20 cellular contexts compared by ENCODE assay signal in genomic region chr12:128534906-128535305, GRCh38.
A peak's percentile ranks its signal among the peaks of the same experiment; 100 is the strongest.
DNase-seq lines count a peak whose midpoint lies in the region; ATAC-seq lines count a peak whose summit lies in the region.
"Had no signal": no experiment of that assay in that cellular context is flagged by ENCODE, and none has a peak within 500 bp of the region (broad histone marks: within the 10 kb centered on the region; RNA-seq: fewer than 3 reads in every experiment).

No MANE protein-coding gene starts in this region.

- intact Hi-C loops in activated T-helper 2 cell treated with anti-CD3 and anti-CD28 coated beads, Interferon-gamma antibody, Interleukin-2, Interleukin-4, amounts not matched to agents 10 μg/mL and 5 μg/mL and 100 μg/mL, durations not matched to agents 14 hours and 24 hours and 36 hours (cut with micrococcal nuclease) = no loop called here

- peaks cover 10 to 32% (median 14%) of the 10 kb centered on the region in 4 donors for H3K4me1 Mint-ChIP-seq in CD4-positive, CD25-positive, alpha-beta regulatory T cell
- no peaks in the 10 kb centered on the region for H3K4me1 Mint-ChIP-seq in activated T-helper 2 cell treated with anti-CD3 and anti-CD28 coated beads, Interferon-gamma antibody, Interleukin-2, Interleukin-4, amounts not matched to agents 10 μg/mL and 5 μg/mL and 100 μg/mL, durations not matched to agents 14 hours and 24 hours and 36 hours (ENCODE audit: low read depth)

- peak overlapping the region in 1 of 3 donors; percentile 72 for H3K27ac Mint-ChIP-seq in CD4-positive, CD25-positive, alpha-beta regulatory T cell
- H3K27ac Mint-ChIP-seq in activated T-helper 2 cell treated with anti-CD3 and anti-CD28 coated beads, Interferon-gamma antibody, Interleukin-2, Interleukin-4, amounts not matched to agents 10 μg/mL and 5 μg/mL and 100 μg/mL, durations not matched to agents 14 hours and 24 hours and 36 hours = no peak overlapping the region
- H3K27ac Mint-ChIP-seq: immature natural killer cell; T-helper 2 cell treated with Interferon-gamma antibody and Interleukin-4, amounts not matched to agents 5 μg/mL and 100 μg/mL, for 36 hours had no signal

- H3K4me3 Mint-ChIP-seq in CD4-positive, CD25-positive, alpha-beta regulatory T cell = peak overlapping the region; percentile 13 to 68 (median 39)
- H3K4me3 Mint-ChIP-seq in activated T-helper 2 cell treated with anti-CD3 and anti-CD28 coated beads, Interferon-gamma antibody, Interleukin-2, Interleukin-4, amounts not matched to agents 10 μg/mL and 5 μg/mL and 100 μg/mL, durations not matched to agents 14 hours and 24 hours and 36 hours (ENCODE audit: low read depth) = no peak overlapping the region
- H3K4me3 Mint-ChIP-seq: immature natural killer cell; T-helper 2 cell treated with Interferon-gamma antibody and Interleukin-4, amounts not matched to agents 5 μg/mL and 100 μg/mL, for 36 hours had no signal

- H3K4me1 ChIP-seq in CD4-positive, CD25-positive, alpha-beta regulatory T cell (ENCODE audit: control insufficient read depth, insufficient read depth, low read length, poor library complexity, severe bottlenecking) = peaks cover 8% of the 10 kb centered on the region
- H3K4me1 ChIP-seq: lower lobe of right lung, SJCRH30 had no signal

- H3K4me3 ChIP-seq in CD4-positive, CD25-positive, alpha-beta regulatory T cell (ENCODE audit: low read depth, low read length) = peak overlapping the region; percentile 10
- H3K4me3 ChIP-seq: lower lobe of right lung, SJCRH30 had no signal

- H3K27ac ChIP-seq in CD4-positive, CD25-positive, alpha-beta regulatory T cell (ENCODE audit: insufficient read depth, low read length, poor library complexity, severe bottlenecking) = no peak overlapping the region
- H3K27ac ChIP-seq: lower lobe of right lung, SJCRH30 had no signal

- peak in 2 of 3 donors; percentile 29 to 45 for DNase-seq in CD4-positive, CD25-positive, alpha-beta regulatory T cell
- peak; percentile 25 for DNase-seq in NCI-H69 (lab: John Stamatoyannopoulos, UW)
- no peak for DNase-seq in activated T-helper 2 cell treated with anti-CD3 and anti-CD28 coated beads, Interferon-gamma antibody, Interleukin-2, Interleukin-4, amounts not matched to agents 10 μg/mL and 5 μg/mL and 100 μg/mL, durations not matched to agents 14 hours and 24 hours and 36 hours (ENCODE audit: low spot score)
- DNase-seq in DMS153 (lab: John Stamatoyannopoulos, UW) = no peak
- DNase-seq in NK-92 (lab: John Stamatoyannopoulos, UW; ENCODE audit: unreplicated experiment) = no peak
- no peak for DNase-seq in NCI-H1694 (lab: John Stamatoyannopoulos, UW)
- DNase-seq: activated CD4-positive, CD25-positive, alpha-beta regulatory T cell treated with anti-CD3 and anti-CD28 coated beads, Interleukin-2, amount 50 U/mL, for 72 hours; activated effector memory CD4-positive, alpha-beta T cell treated with Interleukin-2 at 50 U/mL for 16 hours; amygdala; caudate nucleus; effector CD8-positive, alpha-beta T cell; immature natural killer cell; lower lobe of right lung; NCI-H187; NCI-H446; SJCRH30 had no signal

- H3K9me3 Mint-ChIP-seq in CD4-positive, CD25-positive, alpha-beta regulatory T cell = peaks cover 0 to 14% (median 0%) of the 10 kb centered on the region in 7 donors
- H3K9me3 Mint-ChIP-seq in activated T-helper 2 cell treated with anti-CD3 and anti-CD28 coated beads, Interferon-gamma antibody, Interleukin-2, Interleukin-4, amounts not matched to agents 10 μg/mL and 5 μg/mL and 100 μg/mL, durations not matched to agents 14 hours and 24 hours and 36 hours = peaks cover 5% of the 10 kb centered on the region
- H3K9me3 Mint-ChIP-seq: immature natural killer cell had no signal

- no peaks in the 10 kb centered on the region for H3K27me3 Mint-ChIP-seq in CD4-positive, CD25-positive, alpha-beta regulatory T cell
- no peaks in the 10 kb centered on the region for H3K27me3 Mint-ChIP-seq in activated T-helper 2 cell treated with anti-CD3 and anti-CD28 coated beads, Interferon-gamma antibody, Interleukin-2, Interleukin-4, amounts not matched to agents 10 μg/mL and 5 μg/mL and 100 μg/mL, durations not matched to agents 14 hours and 24 hours and 36 hours (ENCODE audit: low read depth)

- H3K36me3 ChIP-seq in CD4-positive, CD25-positive, alpha-beta regulatory T cell (ENCODE audit: control insufficient read depth, insufficient read depth, low read length) = no peaks in the 10 kb centered on the region
- H3K36me3 ChIP-seq: lower lobe of right lung, SJCRH30 had no signal

- no peaks in the 10 kb centered on the region for H3K36me3 Mint-ChIP-seq in CD4-positive, CD25-positive, alpha-beta regulatory T cell
- H3K36me3 Mint-ChIP-seq in activated T-helper 2 cell treated with anti-CD3 and anti-CD28 coated beads, Interferon-gamma antibody, Interleukin-2, Interleukin-4, amounts not matched to agents 10 μg/mL and 5 μg/mL and 100 μg/mL, durations not matched to agents 14 hours and 24 hours and 36 hours (ENCODE audit: low read depth) = no peaks in the 10 kb centered on the region
- H3K36me3 Mint-ChIP-seq: immature natural killer cell had no signal

- no peaks in the 10 kb centered on the region for H3K9me3 ChIP-seq in CD4-positive, CD25-positive, alpha-beta regulatory T cell (ENCODE audit: control insufficient read depth in 2 of 2, low read length in 2 of 2)
- H3K9me3 ChIP-seq: lower lobe of right lung, SJCRH30 had no signal

- H3K27me3 ChIP-seq in CD4-positive, CD25-positive, alpha-beta regulatory T cell (ENCODE audit: control insufficient read depth, insufficient read depth, low read length) = no peaks in the 10 kb centered on the region
- H3K27me3 ChIP-seq: SJCRH30 had no signal

- ATAC-seq in CD4-positive, CD25-positive, alpha-beta regulatory T cell (ENCODE audit: low read depth in 2 of 2) = peak in 1 of 2 donors; percentile 37
- ATAC-seq in GM19023 (IDR thresholded peaks at IDR 0.05; ENCODE audit: unreplicated experiment) (peak; percentile 71), HG02885 (IDR thresholded peaks at IDR 0.05; ENCODE audit: poor library complexity, unreplicated experiment) (peak; percentile 87)
- ATAC-seq: lower lobe of right lung, sciatic nerve had no signal

Comparison
In these comparisons a context has a peak if more than half of its experiments do, and no peak if none do; other contexts are left out.
1. DNase-seq: peak in CD4-positive, CD25-positive, alpha-beta regulatory T cell (2 of 3) and NCI-H69 (single experiment); none in activated T-helper 2 cell treated with anti-CD3 and anti-CD28 coated beads, Interferon-gamma antibody, Interleukin-2, Interleukin-4, amounts not matched to agents 10 μg/mL and 5 μg/mL and 100 μg/mL, durations not matched to agents 14 hours and 24 hours and 36 hours (single experiment), DMS153 (single experiment), NK-92 (single experiment) and NCI-H1694 (single experiment).